Comparison of ENCODE assay signal across 1 cellular context in the genomic region with DNA sequence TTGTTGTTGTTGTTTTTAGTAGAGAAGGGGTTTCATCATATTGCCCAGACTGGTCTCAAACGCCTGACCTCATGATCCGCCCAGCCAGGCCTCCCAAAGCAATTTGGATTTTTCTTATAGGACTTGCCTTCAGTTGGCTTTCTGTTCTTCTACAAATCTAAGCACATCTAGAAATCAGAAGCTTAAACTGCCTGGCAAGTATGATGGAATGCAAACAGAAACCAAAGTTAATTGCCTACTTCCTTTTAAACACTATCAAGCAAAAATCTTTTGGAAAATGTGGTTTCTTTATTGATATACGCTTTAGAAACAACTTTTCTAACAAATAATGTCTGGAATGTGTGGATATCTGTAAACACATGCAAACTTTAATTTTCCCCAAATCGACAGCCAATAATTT.
TF ChIP-seq lines count a peak whose summit lies in the region.

No MANE protein-coding gene starts in this region.

TF ChIP-seq in GM23338, 12 proteins besides CTCF, POLR2A, EP300 and RAD21:
- TF ChIP-seq, protein P1, sequence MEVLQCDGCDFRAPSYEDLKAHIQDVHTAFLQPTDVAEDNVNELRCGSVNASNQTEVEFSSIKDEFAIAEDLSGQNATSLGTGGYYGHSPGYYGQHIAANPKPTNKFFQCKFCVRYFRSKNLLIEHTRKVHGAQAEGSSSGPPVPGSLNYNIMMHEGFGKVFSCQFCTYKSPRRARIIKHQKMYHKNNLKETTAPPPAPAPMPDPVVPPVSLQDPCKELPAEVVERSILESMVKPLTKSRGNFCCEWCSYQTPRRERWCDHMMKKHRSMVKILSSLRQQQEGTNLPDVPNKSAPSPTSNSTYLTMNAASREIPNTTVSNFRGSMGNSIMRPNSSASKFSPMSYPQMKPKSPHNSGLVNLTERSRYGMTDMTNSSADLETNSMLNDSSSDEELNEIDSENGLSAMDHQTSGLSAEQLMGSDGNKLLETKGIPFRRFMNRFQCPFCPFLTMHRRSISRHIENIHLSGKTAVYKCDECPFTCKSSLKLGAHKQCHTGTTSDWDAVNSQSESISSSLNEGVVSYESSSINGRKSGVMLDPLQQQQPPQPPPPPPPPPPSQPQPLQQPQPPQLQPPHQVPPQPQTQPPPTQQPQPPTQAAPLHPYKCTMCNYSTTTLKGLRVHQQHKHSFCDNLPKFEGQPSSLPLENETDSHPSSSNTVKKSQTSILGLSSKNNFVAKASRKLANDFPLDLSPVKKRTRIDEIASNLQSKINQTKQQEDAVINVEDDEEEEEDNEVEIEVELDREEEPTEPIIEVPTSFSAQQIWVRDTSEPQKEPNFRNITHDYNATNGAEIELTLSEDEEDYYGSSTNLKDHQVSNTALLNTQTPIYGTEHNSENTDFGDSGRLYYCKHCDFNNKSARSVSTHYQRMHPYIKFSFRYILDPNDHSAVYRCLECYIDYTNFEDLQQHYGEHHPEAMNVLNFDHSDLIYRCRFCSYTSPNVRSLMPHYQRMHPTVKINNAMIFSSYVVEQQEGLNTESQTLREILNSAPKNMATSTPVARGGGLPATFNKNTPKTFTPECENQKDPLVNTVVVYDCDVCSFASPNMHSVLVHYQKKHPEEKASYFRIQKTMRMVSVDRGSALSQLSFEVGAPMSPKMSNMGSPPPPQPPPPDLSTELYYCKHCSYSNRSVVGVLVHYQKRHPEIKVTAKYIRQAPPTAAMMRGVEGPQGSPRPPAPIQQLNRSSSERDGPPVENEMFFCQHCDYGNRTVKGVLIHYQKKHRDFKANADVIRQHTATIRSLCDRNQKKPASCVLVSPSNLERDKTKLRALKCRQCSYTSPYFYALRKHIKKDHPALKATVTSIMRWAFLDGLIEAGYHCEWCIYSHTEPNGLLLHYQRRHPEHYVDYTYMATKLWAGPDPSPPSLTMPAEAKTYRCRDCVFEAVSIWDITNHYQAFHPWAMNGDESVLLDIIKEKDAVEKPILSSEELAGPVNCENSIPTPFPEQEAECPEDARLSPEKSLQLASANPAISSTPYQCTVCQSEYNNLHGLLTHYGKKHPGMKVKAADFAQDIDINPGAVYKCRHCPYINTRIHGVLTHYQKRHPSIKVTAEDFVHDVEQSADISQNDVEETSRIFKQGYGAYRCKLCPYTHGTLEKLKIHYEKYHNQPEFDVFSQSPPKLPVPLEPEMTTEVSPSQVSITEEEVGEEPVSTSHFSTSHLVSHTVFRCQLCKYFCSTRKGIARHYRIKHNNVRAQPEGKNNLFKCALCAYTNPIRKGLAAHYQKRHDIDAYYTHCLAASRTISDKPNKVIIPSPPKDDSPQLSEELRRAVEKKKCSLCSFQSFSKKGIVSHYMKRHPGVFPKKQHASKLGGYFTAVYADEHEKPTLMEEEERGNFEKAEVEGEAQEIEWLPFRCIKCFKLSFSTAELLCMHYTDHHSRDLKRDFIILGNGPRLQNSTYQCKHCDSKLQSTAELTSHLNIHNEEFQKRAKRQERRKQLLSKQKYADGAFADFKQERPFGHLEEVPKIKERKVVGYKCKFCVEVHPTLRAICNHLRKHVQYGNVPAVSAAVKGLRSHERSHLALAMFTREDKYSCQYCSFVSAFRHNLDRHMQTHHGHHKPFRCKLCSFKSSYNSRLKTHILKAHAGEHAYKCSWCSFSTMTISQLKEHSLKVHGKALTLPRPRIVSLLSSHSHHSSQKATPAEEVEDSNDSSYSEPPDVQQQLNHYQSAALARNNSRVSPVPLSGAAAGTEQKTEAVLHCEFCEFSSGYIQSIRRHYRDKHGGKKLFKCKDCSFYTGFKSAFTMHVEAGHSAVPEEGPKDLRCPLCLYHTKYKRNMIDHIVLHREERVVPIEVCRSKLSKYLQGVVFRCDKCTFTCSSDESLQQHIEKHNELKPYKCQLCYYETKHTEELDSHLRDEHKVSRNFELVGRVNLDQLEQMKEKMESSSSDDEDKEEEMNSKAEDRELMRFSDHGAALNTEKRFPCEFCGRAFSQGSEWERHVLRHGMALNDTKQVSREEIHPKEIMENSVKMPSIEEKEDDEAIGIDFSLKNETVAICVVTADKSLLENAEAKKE (CRISPR knock-in tag; IDR thresholded peaks at IDR 0.05), result no peak
- no peak for TF ChIP-seq STAT1 (IDR thresholded peaks at IDR 0.05; ENCODE audit: unreplicated experiment)
- TF ChIP-seq ZNF331 (CRISPR knock-in tag; IDR thresholded peaks at IDR 0.05; ENCODE audit: low read depth), result no peak
- no peak for TF ChIP-seq CREB1 (CRISPR knock-in tag; IDR thresholded peaks at IDR 0.05; ENCODE audit: low read depth)
- no peak for TF ChIP-seq ZNF114 (CRISPR knock-in tag; IDR thresholded peaks at IDR 0.05)
- TF ChIP-seq NANOG (IDR thresholded peaks at IDR 0.05; ENCODE audit: borderline replicate concordance), result no peak
- no peak for TF ChIP-seq EZH2phosphoT487 (IDR thresholded peaks at IDR 0.05; ENCODE audit: unreplicated experiment)
- TF ChIP-seq POLR2AphosphoS5 (IDR thresholded peaks at IDR 0.05; ENCODE audit: low read depth), result no peak
- TF ChIP-seq EZH2 (IDR thresholded peaks at IDR 0.05; ENCODE audit: low read depth, unreplicated experiment), result no peak
- TF ChIP-seq, protein P2, sequence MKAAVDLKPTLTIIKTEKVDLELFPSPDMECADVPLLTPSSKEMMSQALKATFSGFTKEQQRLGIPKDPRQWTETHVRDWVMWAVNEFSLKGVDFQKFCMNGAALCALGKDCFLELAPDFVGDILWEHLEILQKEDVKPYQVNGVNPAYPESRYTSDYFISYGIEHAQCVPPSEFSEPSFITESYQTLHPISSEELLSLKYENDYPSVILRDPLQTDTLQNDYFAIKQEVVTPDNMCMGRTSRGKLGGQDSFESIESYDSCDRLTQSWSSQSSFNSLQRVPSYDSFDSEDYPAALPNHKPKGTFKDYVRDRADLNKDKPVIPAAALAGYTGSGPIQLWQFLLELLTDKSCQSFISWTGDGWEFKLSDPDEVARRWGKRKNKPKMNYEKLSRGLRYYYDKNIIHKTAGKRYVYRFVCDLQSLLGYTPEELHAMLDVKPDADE (IDR thresholded peaks at IDR 0.05), result no peak
- TF ChIP-seq, protein P3, sequence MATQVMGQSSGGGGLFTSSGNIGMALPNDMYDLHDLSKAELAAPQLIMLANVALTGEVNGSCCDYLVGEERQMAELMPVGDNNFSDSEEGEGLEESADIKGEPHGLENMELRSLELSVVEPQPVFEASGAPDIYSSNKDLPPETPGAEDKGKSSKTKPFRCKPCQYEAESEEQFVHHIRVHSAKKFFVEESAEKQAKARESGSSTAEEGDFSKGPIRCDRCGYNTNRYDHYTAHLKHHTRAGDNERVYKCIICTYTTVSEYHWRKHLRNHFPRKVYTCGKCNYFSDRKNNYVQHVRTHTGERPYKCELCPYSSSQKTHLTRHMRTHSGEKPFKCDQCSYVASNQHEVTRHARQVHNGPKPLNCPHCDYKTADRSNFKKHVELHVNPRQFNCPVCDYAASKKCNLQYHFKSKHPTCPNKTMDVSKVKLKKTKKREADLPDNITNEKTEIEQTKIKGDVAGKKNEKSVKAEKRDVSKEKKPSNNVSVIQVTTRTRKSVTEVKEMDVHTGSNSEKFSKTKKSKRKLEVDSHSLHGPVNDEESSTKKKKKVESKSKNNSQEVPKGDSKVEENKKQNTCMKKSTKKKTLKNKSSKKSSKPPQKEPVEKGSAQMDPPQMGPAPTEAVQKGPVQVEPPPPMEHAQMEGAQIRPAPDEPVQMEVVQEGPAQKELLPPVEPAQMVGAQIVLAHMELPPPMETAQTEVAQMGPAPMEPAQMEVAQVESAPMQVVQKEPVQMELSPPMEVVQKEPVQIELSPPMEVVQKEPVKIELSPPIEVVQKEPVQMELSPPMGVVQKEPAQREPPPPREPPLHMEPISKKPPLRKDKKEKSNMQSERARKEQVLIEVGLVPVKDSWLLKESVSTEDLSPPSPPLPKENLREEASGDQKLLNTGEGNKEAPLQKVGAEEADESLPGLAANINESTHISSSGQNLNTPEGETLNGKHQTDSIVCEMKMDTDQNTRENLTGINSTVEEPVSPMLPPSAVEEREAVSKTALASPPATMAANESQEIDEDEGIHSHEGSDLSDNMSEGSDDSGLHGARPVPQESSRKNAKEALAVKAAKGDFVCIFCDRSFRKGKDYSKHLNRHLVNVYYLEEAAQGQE (IDR thresholded peaks at IDR 0.05; ENCODE audit: unreplicated experiment), result no peak
- no peak for TF ChIP-seq JUNB (IDR thresholded peaks at IDR 0.05; ENCODE audit: unreplicated experiment)
